In genomic region chr14:88044782-88045446, GRCh38 we compare ENCODE assay signal across 9 cellular contexts. TPM values are rescaled to one million over a fixed set of nuclear protein-coding genes. Genes with fewer than 3 reads are reported as not detected.
DNase-seq lines count a peak whose midpoint lies in the region; ATAC-seq, FAIRE-seq and TF ChIP-seq lines count a peak whose summit lies in the region.
"Had no signal": no experiment of that assay in that cellular context is flagged by ENCODE, and none has a peak within 500 bp of the region (broad histone marks: within the 10 kb centered on the region; RNA-seq: fewer than 3 reads in every experiment).

No MANE protein-coding gene starts in this region.

- H3K36me3 Mint-ChIP-seq in Caco-2 (ENCODE audit: insufficient read depth, unreplicated experiment): no peaks in the 10 kb centered on the region
- H3K36me3 Mint-ChIP-seq: IgD-negative memory B cell had no signal

- POLR2A ChIA-PET in GM12878 (lab: Charles Lee): no interaction called here
- POLR2A ChIA-PET in Caco-2 (lab: Charles Lee): no interaction called here

- CTCF ChIA-PET in GM12878 (lab: Yijun Ruan, JAX): interaction anchor here (0.5 kb wide), 1 partner anchor 299 kb away, joined by 4 read pairs; no protein-coding TSS in a partner anchor
- CTCF ChIA-PET in Caco-2 (lab: Charles Lee): no interaction called here

- no peak overlapping the region for H3K27ac Mint-ChIP-seq in Caco-2 (ENCODE audit: unreplicated experiment)
- H3K27ac Mint-ChIP-seq: IgD-negative memory B cell had no signal

- no peak for TF ChIP-seq RAD21 in GM12878 (IDR thresholded peaks at IDR 0.05; ENCODE audit: insufficient read depth, low read depth, low read length)

- H3K4me3 ChIP-seq in right atrium auricular region (no peak overlapping the region), GM12878 (no peak overlapping the region), Caco-2 (ENCODE audit: low read depth, low read length) (no peak overlapping the region)

- H3K4me2 ChIP-seq in GM12878 (ENCODE audit: control insufficient read depth, insufficient read depth): no peak overlapping the region

- no peaks in the 10 kb centered on the region for H4K20me1 ChIP-seq in GM12878 (ENCODE audit: control insufficient read depth, insufficient read depth)

- H3K27ac ChIP-seq in right atrium auricular region (no peak overlapping the region), GM12878 (ENCODE audit: control insufficient read depth, insufficient read depth) (no peak overlapping the region)

- DNase-seq in Right ventricle myocardium inferior (ENCODE audit: missing footprints) (no peak), right atrium auricular region (ENCODE audit: low spot score) (no peak), GM12878 (ENCODE audit: low read depth, low spot score) (no peak), NCI-H82 treated with DMSO at 0.1 percent for 48 hours (lab: John Stamatoyannopoulos, UW; ENCODE audit: unreplicated experiment) (no peak), HTR-8/SVneo (ENCODE audit: insufficient read length, low spot score) (no peak), Caco-2 (no peak)
- no peak for DNase-seq in activated CD8-positive, alpha-beta memory T cell treated with anti-CD3 and anti-CD28 coated beads for 24 hours

- H3K36me3 ChIP-seq in right atrium auricular region: no peaks in the 10 kb centered on the region
- no peaks in the 10 kb centered on the region for H3K36me3 ChIP-seq in GM12878 (ENCODE audit: control insufficient read depth in 2 of 2, insufficient read depth in 2 of 2, low read length in 1 of 2)
- H3K36me3 ChIP-seq in Caco-2 (ENCODE audit: control insufficient read depth, insufficient read depth, low read length): no peaks in the 10 kb centered on the region

- no peak for TF ChIP-seq EP300 in GM12878 (IDR thresholded peaks at IDR 0.05; ENCODE audit: borderline replicate concordance in 1 of 2, control insufficient read depth in 1 of 2, low read depth in 2 of 2, low read length in 2 of 2)

- BruUV-seq in GM12878 (replicated peaks; lab: Mats Ljungman, UMichigan) (no TSS peak), Caco-2 (replicated peaks; lab: Mats Ljungman, UMichigan) (no TSS peak)

- 34% methylated on average over 4 of the region's 4 CpGs for WGBS in GM12878 (ENCODE audit: insufficient coverage, insufficient replicate concordance, low lambda C conversion rate, missing lambda C conversion rate)

- no peak for TF ChIP-seq POLR2A in GM12878 (IDR thresholded peaks at IDR 0.05; ENCODE audit: low read depth, low read length)

- H3K27me3 Mint-ChIP-seq in Caco-2 (ENCODE audit: insufficient read depth, unreplicated experiment): no peaks in the 10 kb centered on the region

- H3K9ac ChIP-seq in GM12878 (ENCODE audit: control insufficient read depth, insufficient read depth, low read length): no peak overlapping the region

- intact Hi-C loops in Right ventricle myocardium inferior (cut with DNase I) (no loop called here), GM12878 (cut with micrococcal nuclease; ENCODE audit: unreplicated experiment) (no loop called here), Caco-2 (cut with micrococcal nuclease; ENCODE audit: unreplicated experiment) (loop anchor here (1.0 kb wide), 1 partner anchor 21 kb away; no protein-coding TSS in a partner anchor)

- FAIRE-seq in GM12878 (lab: Jason Lieb, UNC): no peak
- FAIRE-seq in HTR-8/SVneo (lab: Jason Lieb, UNC): no peak

- no peak overlapping the region for H2AFZ ChIP-seq in GM12878 (ENCODE audit: control insufficient read depth, low read depth, low read length)

- peaks cover 10% of the 10 kb centered on the region for H3K9me3 Mint-ChIP-seq in Caco-2 (ENCODE audit: unreplicated experiment)

- SMC1A ChIA-PET in GM12878 (lab: Charles Lee; ENCODE audit: uncharacterized antibody, unreplicated experiment): interaction anchor here (1.4 kb wide), 1 partner anchor 50 kb away, joined by 3 read pairs; no protein-coding TSS in a partner anchor

- no peaks in the 10 kb centered on the region for H3K9me3 ChIP-seq in right atrium auricular region
- H3K9me3 ChIP-seq in GM12878 (replicated peaks; ENCODE audit: control insufficient read depth, insufficient read depth, low read length): no peaks in the 10 kb centered on the region
- no peaks in the 10 kb centered on the region for H3K9me3 ChIP-seq in Caco-2

- peaks cover 12% of the 10 kb centered on the region for H3K4me1 Mint-ChIP-seq in Caco-2 (ENCODE audit: low read depth, unreplicated experiment)
- H3K4me1 Mint-ChIP-seq: IgD-negative memory B cell had no signal

- no peaks in the 10 kb centered on the region for H3K27me3 ChIP-seq in right atrium auricular region
- peaks cover 0 to 3% of the 10 kb centered on the region in 2 experiments; a peak in 1 of 4 replicates for H3K27me3 ChIP-seq in GM12878 (replicated peaks in 1 of 2; ENCODE audit: control insufficient read depth in 2 of 2, insufficient read depth in 2 of 2, low read length in 1 of 2)
- no peaks in the 10 kb centered on the region for H3K27me3 ChIP-seq in Caco-2 (replicated peaks; ENCODE audit: control insufficient read depth, insufficient read depth, low read length)

- H3K79me2 ChIP-seq in GM12878 (ENCODE audit: control insufficient read depth, insufficient read depth, low read length): no peaks in the 10 kb centered on the region

- H3K4me1 ChIP-seq in right atrium auricular region: no peaks in the 10 kb centered on the region
- no peaks in the 10 kb centered on the region for H3K4me1 ChIP-seq in GM12878 (ENCODE audit: control insufficient read depth, insufficient read depth, low read length)
- peaks cover 20% of the 10 kb centered on the region for H3K4me1 ChIP-seq in Caco-2

- TF ChIP-seq CTCF in right atrium auricular region (IDR thresholded peaks at IDR 0.05) (no peak), GM12878 (IDR thresholded peaks at IDR 0.05 in 2 of 3, conservative IDR thresholded peaks at IDR 0.05 in 1 of 3; ENCODE audit: control insufficient read depth in 2 of 3, extremely low read depth in 1 of 3, insufficient read depth in 1 of 3, low read depth in 3 of 3, low read length in 3 of 3) (no peak), Caco-2 (IDR thresholded peaks at IDR 0.05; ENCODE audit: insufficient read depth in 1 of 2, low read depth in 1 of 2, low read length in 1 of 2, severe bottlenecking in 1 of 2, unreplicated experiment in 1 of 2) (no peak)

- H3K4me3 Mint-ChIP-seq in Caco-2 (ENCODE audit: unreplicated experiment): no peak overlapping the region
- H3K4me3 Mint-ChIP-seq: IgD-negative memory B cell had no signal

- ATAC-seq in Right ventricle myocardium inferior (peak; percentile 46), HG03159 (IDR thresholded peaks at IDR 0.05; ENCODE audit: unreplicated experiment) (peak; percentile 78), GM12878 (peak; percentile 86)

- in situ Hi-C loops in GM12878 (cut with MboI): no loop called here

- RAD21 ChIA-PET in GM12878 (lab: Charles Lee; ENCODE audit: unreplicated experiment): interaction anchor here (1.0 kb wide), 1 partner anchor 50 kb away, joined by 3 read pairs; no protein-coding TSS in a partner anchor

TF ChIP-seq in GM12878, 131 proteins besides CTCF, POLR2A, EP300 and RAD21 (continues in another document):
- no peak for TF ChIP-seq BRCA1 (IDR thresholded peaks at IDR 0.05; ENCODE audit: low read depth, low read length)

RNA-seq across cellular contexts. Expression of gene GPR65, which starts 40.0 kb away (rescaled TPM):
- total RNA-seq in Right ventricle myocardium inferior (0.62 TPM), right atrium auricular region (1 to 10 TPM in 1 of 2 donors, under 1 TPM in 1; 0.26 to 1.3 TPM), GM12878 (2014; rRNA removed) (11.5 and 14.0 TPM in 2 replicates), GM12878 (2014; rRNA removed; fragmentation: Illumina TruSeq; extraction: Trizol) (11.6 and 12.7 TPM in 2 replicates), GM12878 (2021) (7.3 and 8.2 TPM in 2 replicates), Caco-2 (2022) (not detected in 2 replicates)
- 50.5 and 54.0 TPM in 2 replicates for total RNA-seq in GM12878 (2013; cell fraction: nucleolus; rRNA removed)
- 2.5 TPM for polyA plus RNA-seq in GM12878 (2011; ENCODE audit: low read depth)
- polyA plus RNA-seq in GM12878 (2011; rRNA removed) (14.7 and 25.1 TPM in 2 replicates), GM12878 (2014; fragmentation: Illumina TruSeq; extraction: Trizol) (9.3 and 12.2 TPM in 2 replicates), GM12878 (2014; fragmentation: Nextera tagmentation; extraction: Ambion mirVana) (10 to 100 TPM in 1 of 2 experiments, 1 to 10 TPM in 1; 9.4 to 12.1 TPM), GM12878 (2014; rRNA removed) (3.7 and 4.4 TPM in 2 replicates), GM12878 (2016; fragmentation: Nextera tagmentation; extraction: Ambion mirVana) (1 to 10 TPM; 6.6 to 7.9 TPM)
- polyA plus RNA-seq in GM12878 (2011; cell fraction: cytosol; rRNA removed): 4.3 and 6.1 TPM in 2 replicates
- polyA plus RNA-seq in GM12878 (2011; cell fraction: nucleus; rRNA removed): 9.3 and 11.4 TPM in 2 replicates
- 3.5 and 6.0 TPM in 2 replicates for polyA plus RNA-seq in GM12878 (2012)
- 20.1 and 30.4 TPM in 2 replicates for polyA minus RNA-seq in GM12878 (2011; rRNA and poly(A)+ RNA removed)
- polyA minus RNA-seq in GM12878 (2011; cell fraction: cytosol; rRNA and poly(A)+ RNA removed): 3.6 and 6.1 TPM in 2 replicates
- polyA minus RNA-seq in GM12878 (2011; cell fraction: nucleus; rRNA and poly(A)+ RNA removed): 17.3 and 22.3 TPM in 2 replicates

RNA-seq across cellular contexts. Expression of gene GALC, which starts 51.9 kb away (rescaled TPM):
- 11.1 TPM for total RNA-seq in Right ventricle myocardium inferior
- 10 to 100 TPM; 20.8 to 21.8 TPM for total RNA-seq in right atrium auricular region
- total RNA-seq in GM12878 (2013; cell fraction: nucleolus; rRNA removed): 63.0 and 73.0 TPM in 2 replicates
- 4.8 and 6.1 TPM in 2 replicates for total RNA-seq in GM12878 (2014; rRNA removed)
- 4.5 and 4.9 TPM in 2 replicates for total RNA-seq in GM12878 (2014; rRNA removed; fragmentation: Illumina TruSeq; extraction: Trizol)
- 4.1 and 7.5 TPM in 2 replicates for total RNA-seq in GM12878 (2021)
- 3.1 TPM for polyA plus RNA-seq in GM12878 (2011; ENCODE audit: low read depth)
- polyA plus RNA-seq in GM12878 (2011; rRNA removed): 14.0 and 19.2 TPM in 2 replicates
- polyA plus RNA-seq in GM12878 (2011; cell fraction: cytosol; rRNA removed): 6.2 and 7.0 TPM in 2 replicates
- polyA plus RNA-seq in GM12878 (2011; cell fraction: nucleus; rRNA removed): 14.6 and 15.2 TPM in 2 replicates
- polyA plus RNA-seq in GM12878 (2012): 3.8 TPM in 2 replicates
- polyA plus RNA-seq in GM12878 (2014; fragmentation: Illumina TruSeq; extraction: Trizol): 3.9 and 7.0 TPM in 2 replicates
- polyA plus RNA-seq in GM12878 (2014; fragmentation: Nextera tagmentation; extraction: Ambion mirVana): 1 to 10 TPM; 1.3 to 1.9 TPM
- polyA plus RNA-seq in GM12878 (2014; rRNA removed): 2.8 and 4.7 TPM in 2 replicates
- 1 to 10 TPM; 4.6 to 5.0 TPM for polyA plus RNA-seq in GM12878 (2016; fragmentation: Nextera tagmentation; extraction: Ambion mirVana)
- polyA minus RNA-seq in GM12878 (2011; rRNA and poly(A)+ RNA removed): 12.7 and 13.4 TPM in 2 replicates
- polyA minus RNA-seq in GM12878 (2011; cell fraction: cytosol; rRNA and poly(A)+ RNA removed): 5.3 and 8.3 TPM in 2 replicates
- polyA minus RNA-seq in GM12878 (2011; cell fraction: nucleus; rRNA and poly(A)+ RNA removed): 16.3 and 18.2 TPM in 2 replicates
- total RNA-seq in Caco-2 (2022): 16.3 and 19.9 TPM in 2 replicates
